18 cellular contexts compared by ENCODE assay signal in the genomic region with DNA sequence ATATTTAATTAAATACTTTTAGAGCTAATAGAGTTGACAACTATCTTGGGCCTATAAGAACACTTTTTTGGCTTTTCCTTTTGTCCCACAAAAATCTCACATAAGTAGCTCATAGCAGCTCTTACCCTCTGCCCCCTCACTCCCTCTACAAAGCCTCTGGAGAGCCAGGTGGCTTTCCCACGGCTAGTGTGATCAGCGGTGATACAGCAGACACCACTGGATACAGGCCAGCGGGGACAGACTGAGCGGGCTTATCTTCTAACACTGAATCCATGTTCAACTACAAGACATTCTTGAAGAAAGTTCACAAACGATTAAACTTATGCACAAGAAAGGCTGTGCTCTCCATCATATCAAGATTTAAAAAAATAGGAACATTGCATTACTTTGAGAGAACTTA.
"Had no signal": no experiment of that assay in that cellular context is flagged by ENCODE, and none has a peak within 500 bp of the region (broad histone marks: within the 10 kb centered on the region; RNA-seq: fewer than 3 reads in every experiment).

No MANE protein-coding gene starts in this region.

- H3K27me3 Mint-ChIP-seq: activated B cell treated with CpG ODN at 0.5 μM for 24 hours; activated CD8-positive, alpha-beta T cell treated with anti-CD3 and anti-CD28 coated beads for 36 hours; activated naive CD8-positive, alpha-beta T cell treated with anti-CD3 and anti-CD28 coated beads, Interleukin-2, amount 50 U/mL, for 24 hours; central memory CD8-positive, alpha-beta T cell had no signal

- H3K27ac ChIP-seq: brain microvascular endothelial cell, colonic mucosa, epithelial cell of prostate, foreskin keratinocyte, thyroid gland had no signal

- ATAC-seq: activated CD8-positive, alpha-beta T cell treated with anti-CD3 and anti-CD28 coated beads for 36 hours; activated naive CD8-positive, alpha-beta T cell treated with anti-CD3 and anti-CD28 coated beads, Interleukin-2, amount 50 U/mL, for 24 hours; activated T-cell treated with anti-CD3 and anti-CD28 coated beads, Interleukin-2, amount 50 U/mL, for 4 hours; foreskin keratinocyte had no signal

- H3K4me3 ChIP-seq: colonic mucosa, thyroid gland had no signal

- H3K4me3 Mint-ChIP-seq: activated B cell treated with CpG ODN at 0.5 μM for 24 hours; activated CD8-positive, alpha-beta T cell treated with anti-CD3 and anti-CD28 coated beads for 36 hours; activated naive CD4-positive, alpha-beta T cell treated with anti-CD3 and anti-CD28 coated beads for 36 hours; activated naive CD8-positive, alpha-beta T cell treated with anti-CD3 and anti-CD28 coated beads, Interleukin-2, amount 50 U/mL, for 24 hours; activated T-cell treated with anti-CD3 and anti-CD28 coated beads, Interleukin-2, amount 50 U/mL, for 4 hours; central memory CD8-positive, alpha-beta T cell; endodermal cell; nephron had no signal

- H3K36me3 ChIP-seq: brain microvascular endothelial cell, colonic mucosa, thyroid gland had no signal

- H3K9me3 ChIP-seq: colonic mucosa, thyroid gland had no signal

- DNase-seq: activated B cell treated with CpG ODN at 0.5 μM for 24 hours; activated CD4-positive, alpha-beta T cell treated with anti-CD3 and anti-CD28 coated beads for 4 hours; activated CD8-positive, alpha-beta T cell treated with anti-CD3 and anti-CD28 coated beads for 36 hours; activated naive CD4-positive, alpha-beta T cell treated with anti-CD3 and anti-CD28 coated beads for 36 hours; activated naive CD8-positive, alpha-beta T cell treated with anti-CD3 and anti-CD28 coated beads, Interleukin-2, amount 50 U/mL, for 24 hours; activated T-cell treated with anti-CD3 and anti-CD28 coated beads, Interleukin-2, amount 50 U/mL, for 4 hours; anterior cingulate cortex; brain microvascular endothelial cell; colonic mucosa; endodermal cell; foreskin keratinocyte; immature natural killer cell; kidney glomerular epithelial cell; stimulated activated naive CD4-positive, alpha-beta T cell; thyroid gland had no signal

- H3K4me1 Mint-ChIP-seq: activated B cell treated with CpG ODN at 0.5 μM for 24 hours; activated naive CD8-positive, alpha-beta T cell treated with anti-CD3 and anti-CD28 coated beads, Interleukin-2, amount 50 U/mL, for 24 hours; central memory CD8-positive, alpha-beta T cell; immature natural killer cell had no signal

- H3K27me3 ChIP-seq: brain microvascular endothelial cell, colonic mucosa, foreskin keratinocyte, thyroid gland had no signal

- H3K36me3 Mint-ChIP-seq: immature natural killer cell had no signal

- H3K4me1 ChIP-seq: colonic mucosa had no signal

- H3K9me3 Mint-ChIP-seq: activated B cell treated with CpG ODN at 0.5 μM for 24 hours; activated CD8-positive, alpha-beta T cell treated with anti-CD3 and anti-CD28 coated beads for 36 hours; activated naive CD4-positive, alpha-beta T cell treated with anti-CD3 and anti-CD28 coated beads for 36 hours; activated naive CD8-positive, alpha-beta T cell treated with anti-CD3 and anti-CD28 coated beads, Interleukin-2, amount 50 U/mL, for 24 hours; activated T-cell treated with anti-CD3 and anti-CD28 coated beads, Interleukin-2, amount 50 U/mL, for 4 hours; endodermal cell; nephron had no signal

- H3K27ac Mint-ChIP-seq: activated B cell treated with CpG ODN at 0.5 μM for 24 hours; activated CD8-positive, alpha-beta T cell treated with anti-CD3 and anti-CD28 coated beads for 36 hours; activated naive CD4-positive, alpha-beta T cell treated with anti-CD3 and anti-CD28 coated beads for 36 hours; activated naive CD8-positive, alpha-beta T cell treated with anti-CD3 and anti-CD28 coated beads, Interleukin-2, amount 50 U/mL, for 24 hours; endodermal cell; immature natural killer cell had no signal
